Comparison of ENCODE assay signal across 1 cellular context in the genomic region with DNA sequence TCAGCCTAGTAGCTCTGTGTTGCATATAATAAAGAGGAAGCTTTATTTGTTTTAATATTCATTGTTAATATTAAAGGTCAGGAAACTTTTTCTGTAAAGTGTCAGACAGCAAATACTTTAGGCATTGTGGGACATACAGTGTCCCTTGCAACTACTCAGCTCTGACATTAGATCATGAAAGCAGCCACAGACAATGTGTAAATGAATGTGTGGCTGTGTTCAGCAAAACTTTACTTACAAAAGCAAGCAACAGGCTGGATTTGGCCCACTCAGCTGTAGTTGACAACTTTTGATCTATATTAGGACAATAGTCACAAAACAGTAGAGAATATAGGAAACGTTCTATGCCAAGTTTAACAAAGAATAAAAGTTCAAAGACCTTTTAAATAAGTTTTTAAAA.
TF ChIP-seq lines count a peak whose summit lies in the region.

No MANE protein-coding gene starts in this region.

TF ChIP-seq in SK-N-SH, 30 proteins besides CTCF, POLR2A, EP300 and RAD21 (continued from another document):
- TF ChIP-seq TAF1 (IDR thresholded peaks at IDR 0.05; ENCODE audit: borderline replicate concordance, low read depth, low read length) (no peak), FOXJ3 (CRISPR knock-in tag; IDR thresholded peaks at IDR 0.05) (no peak), YY1 (IDR thresholded peaks at IDR 0.05; ENCODE audit: low read depth) (no peak), FOSL2 (IDR thresholded peaks at IDR 0.05; ENCODE audit: borderline replicate concordance, low read depth) (no peak), IRF3 (IDR thresholded peaks at IDR 0.05; ENCODE audit: low read depth, low read length) (no peak), TCF12 (IDR thresholded peaks at IDR 0.05) (no peak), NRF1 (IDR thresholded peaks at IDR 0.05; ENCODE audit: low read depth, low read length) (no peak)
TF ChIP-seq in SK-N-SH: peak in this region for 0.
